In the genomic region with DNA sequence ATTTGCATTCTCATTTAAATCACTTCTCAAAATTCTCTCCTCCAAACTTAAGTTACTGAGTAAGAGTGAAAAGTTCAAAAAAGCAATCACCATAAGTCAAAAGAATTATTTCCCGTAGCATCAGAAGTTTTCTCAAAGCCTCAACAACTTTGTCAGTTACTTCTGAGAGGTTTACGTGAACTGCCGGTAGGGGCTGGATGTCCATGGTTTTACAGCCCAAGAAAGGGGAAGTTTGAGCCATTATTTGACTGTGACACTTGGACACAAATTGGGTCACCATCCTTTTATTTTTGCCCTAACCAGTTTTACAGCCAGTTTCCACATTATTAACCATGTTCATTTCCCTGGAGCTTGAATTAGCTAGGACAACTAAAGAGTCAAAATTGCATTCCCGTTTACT, we compare ENCODE assay signal across 23 cellular contexts. TPM values are rescaled to one million over a fixed set of nuclear protein-coding genes. Genes with fewer than 3 reads are reported as not detected.
A peak's percentile ranks its signal among the peaks of the same experiment; 100 is the strongest.
DNase-seq lines count a peak whose midpoint lies in the region; ATAC-seq, FAIRE-seq and TF ChIP-seq lines count a peak whose summit lies in the region.
"Had no signal": no experiment of that assay in that cellular context is flagged by ENCODE, and none has a peak within 500 bp of the region (broad histone marks: within the 10 kb centered on the region; RNA-seq: fewer than 3 reads in every experiment).

No MANE protein-coding gene starts in this region.

- intact Hi-C loops in K562 (cut with micrococcal nuclease) (no loop called here), right cardiac atrium (cut with DNase I) (no loop called here)

- H3K36me3 ChIP-seq in K562 (ENCODE audit: control insufficient read depth, insufficient read depth, low read length), result no peaks in the 10 kb centered on the region

- in situ Hi-C loops in KBM-7 (cut with MboI; ENCODE audit: low pct_unique_long_range_greater_than_20kb, low sequenced_read_pairs) (no loop called here), K562 (cut with MboI) (no loop called here)

- no peak for FAIRE-seq in K562 (lab: Jason Lieb, UNC)
- FAIRE-seq: GM12891, GM18507, RCC 7860 had no signal

- TF ChIP-seq POLR2A in K562 (conservative IDR thresholded peaks at IDR 0.05), result no peak

- POLR2A ChIA-PET in K562 (lab: Yijun Ruan, JAX), result no interaction called here

- H3K9me3 ChIP-seq in K562 (replicated peaks; ENCODE audit: control insufficient read depth, insufficient read depth, low read depth, low read length) (no peaks in the 10 kb centered on the region), right cardiac atrium (ENCODE audit: control insufficient read depth, low read length) (no peaks in the 10 kb centered on the region)

- H2AFZ ChIP-seq in K562 (ENCODE audit: low read depth, low read length), result no peak overlapping the region
- H2AFZ ChIP-seq: GM23338 had no signal

- ATAC-seq in K562 (peak; percentile 41; the same call in 1 of the 3 replicates), right cardiac atrium (no peak)
- ATAC-seq: GM23338, Right ventricle myocardium inferior, SK-N-SH treated with all-trans-retinoic acid at 6 μM for 48 hours, T-cell had no signal

- H3K9ac ChIP-seq in K562 (ENCODE audit: insufficient read depth in 1 of 2, low read depth in 2 of 2, low read length in 2 of 2), result no peak overlapping the region

- no TSS peak for BruUV-seq in K562 (replicated peaks; lab: Mats Ljungman, UMichigan)

- H3K79me2 ChIP-seq in K562 (ENCODE audit: control insufficient read depth, insufficient read depth, low read length), result no peaks in the 10 kb centered on the region

- H3K27ac ChIP-seq in C4-2B, result peak overlapping the region; percentile 26; the same call in 1 of the 2 replicates
- no peak overlapping the region for H3K27ac ChIP-seq in K562 (ENCODE audit: extremely low read depth, low read depth, low read length)
- no peak overlapping the region for H3K27ac ChIP-seq in right cardiac atrium (ENCODE audit: low read length)

- 3% methylated on average over 4 of the region's 4 CpGs for WGBS in K562 (ENCODE audit: insufficient coverage, low coverage, missing lambda C conversion rate)
- WGBS in right cardiac atrium, result 91% methylated on average over 4 of the region's 4 CpGs

- H3K4me3 ChIP-seq in K562 (no peak overlapping the region), right cardiac atrium (ENCODE audit: low read length) (no peak overlapping the region)
- H3K4me3 ChIP-seq: GM23338 had no signal

- CTCF ChIA-PET in K562 (lab: Yijun Ruan, JAX; ENCODE audit: low intra/inter-chr PET ratio), result no interaction called here

- TF ChIP-seq EP300 in K562 (IDR thresholded peaks at IDR 0.05; ENCODE audit: low read length), result no peak

- no peak for TF ChIP-seq RAD21 in K562 (CRISPR knock-in tag; conservative IDR thresholded peaks at IDR 0.05 in 1 of 2, IDR thresholded peaks at IDR 0.05 in 1 of 2)

- no peak overlapping the region for H3K4me2 ChIP-seq in K562 (ENCODE audit: insufficient read depth, low read length)
- H3K4me2 ChIP-seq: GM23338 had no signal

- TF ChIP-seq CTCF in C4-2B (conservative IDR thresholded peaks at IDR 0.05) (peak; percentile 49), K562 (IDR thresholded peaks at IDR 0.05 in 2 of 3, conservative IDR thresholded peaks at IDR 0.05 in 1 of 3; ENCODE audit: insufficient read depth in 2 of 3, low read depth in 1 of 3, low read length in 3 of 3) (no peak)

- H3K4me1 ChIP-seq in K562 (replicated peaks in 1 of 2; ENCODE audit: control insufficient read depth in 2 of 2, insufficient read depth in 2 of 2, low read length in 2 of 2) (no peaks in the 10 kb centered on the region), right cardiac atrium (ENCODE audit: control insufficient read depth, insufficient read depth, low read length) (no peaks in the 10 kb centered on the region)

- peak; percentile 7 for DNase-seq in KBM-7
- DNase-seq in NOMO-1 treated with DMSO at 0.1 percent for 48 hours (lab: John Stamatoyannopoulos, UW; ENCODE audit: unreplicated experiment), result peak; percentile 33
- peak in 1 of 4 experiments; percentile 4 for DNase-seq in K562 (ENCODE audit: extremely low read depth in 1 of 4, low spot score in 3 of 4)
- DNase-seq in activated gamma-delta T cell treated with Interleukin-2 at 50 U/mL for 16 hours, result no peak
- DNase-seq in right cardiac atrium, result no peak
- DNase-seq in T1000 (lab: John Stamatoyannopoulos, UW), result no peak
- DNase-seq: AML-193; CD4-positive, CD25-positive, alpha-beta regulatory T cell; COR-L47; GF-D8; HCEC 1CT; NCI-H1092; NCI-H1436 treated with DMSO at 0.1 percent for 48 hours; NCI-H2029; NCI-H524 treated with DMSO at 0.1 percent for 48 hours; T-cell had no signal

- no peaks in the 10 kb centered on the region; the same call in 1 of the 2 replicates for H4K20me1 ChIP-seq in K562 (replicated peaks; ENCODE audit: control insufficient read depth, insufficient read depth, low read length)

- peaks cover 0 to 8% of the 10 kb centered on the region in 2 experiments; a peak in 2 of 5 replicates for H3K27me3 ChIP-seq in K562 (ENCODE audit: control insufficient read depth in 2 of 2, insufficient read depth in 2 of 2, low read length in 2 of 2)
- H3K27me3 ChIP-seq in right cardiac atrium (ENCODE audit: control insufficient read depth, insufficient read depth), result peaks cover 3% of the 10 kb centered on the region

- no peaks in the 10 kb centered on the region for H3K9me1 ChIP-seq in K562 (ENCODE audit: control insufficient read depth, insufficient read depth, low read length)

TF ChIP-seq in K562, 482 proteins besides CTCF, POLR2A, EP300 and RAD21 (continues in another document):
- no peak for TF ChIP-seq KLF6 (CRISPR knock-in tag; IDR thresholded peaks at IDR 0.05; ENCODE audit: borderline replicate concordance)
- no peak for TF ChIP-seq CXXC5 (CRISPR knock-in tag; IDR thresholded peaks at IDR 0.05)
- TF ChIP-seq, protein P1, sequence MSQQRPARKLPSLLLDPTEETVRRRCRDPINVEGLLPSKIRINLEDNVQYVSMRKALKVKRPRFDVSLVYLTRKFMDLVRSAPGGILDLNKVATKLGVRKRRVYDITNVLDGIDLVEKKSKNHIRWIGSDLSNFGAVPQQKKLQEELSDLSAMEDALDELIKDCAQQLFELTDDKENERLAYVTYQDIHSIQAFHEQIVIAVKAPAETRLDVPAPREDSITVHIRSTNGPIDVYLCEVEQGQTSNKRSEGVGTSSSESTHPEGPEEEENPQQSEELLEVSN (IDR thresholded peaks at IDR 0.05; ENCODE audit: borderline replicate concordance in 1 of 2, extremely low read depth in 1 of 2, insufficient read depth in 1 of 2, insufficient read length in 1 of 2, low read depth in 1 of 2, low read length in 1 of 2, poor library complexity in 1 of 2, severe bottlenecking in 1 of 2), result no peak
- TF ChIP-seq MAFF (IDR thresholded peaks at IDR 0.05; ENCODE audit: low read length), result no peak
- no peak for TF ChIP-seq NFRKB (IDR thresholded peaks at IDR 0.05; ENCODE audit: low read depth)
- TF ChIP-seq SIX5 (IDR thresholded peaks at IDR 0.05; ENCODE audit: borderline replicate concordance in 1 of 2, insufficient read depth in 1 of 2, low read depth in 1 of 2, low read length in 2 of 2), result no peak
- TF ChIP-seq SMARCA4 (IDR thresholded peaks at IDR 0.05), result no peak
- TF ChIP-seq, protein P2, sequence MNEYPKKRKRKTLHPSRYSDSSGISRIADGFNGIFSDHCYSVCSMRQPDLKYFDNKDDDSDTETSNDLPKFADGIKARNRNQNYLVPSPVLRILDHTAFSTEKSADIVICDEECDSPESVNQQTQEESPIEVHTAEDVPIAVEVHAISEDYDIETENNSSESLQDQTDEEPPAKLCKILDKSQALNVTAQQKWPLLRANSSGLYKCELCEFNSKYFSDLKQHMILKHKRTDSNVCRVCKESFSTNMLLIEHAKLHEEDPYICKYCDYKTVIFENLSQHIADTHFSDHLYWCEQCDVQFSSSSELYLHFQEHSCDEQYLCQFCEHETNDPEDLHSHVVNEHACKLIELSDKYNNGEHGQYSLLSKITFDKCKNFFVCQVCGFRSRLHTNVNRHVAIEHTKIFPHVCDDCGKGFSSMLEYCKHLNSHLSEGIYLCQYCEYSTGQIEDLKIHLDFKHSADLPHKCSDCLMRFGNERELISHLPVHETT (CRISPR knock-in tag; conservative IDR thresholded peaks at IDR 0.05 in 1 of 2, IDR thresholded peaks at IDR 0.05 in 1 of 2), result no peak
- no peak for TF ChIP-seq NR2C1 (IDR thresholded peaks at IDR 0.05)
- no peak for TF ChIP-seq NR2C1 (tag; IDR thresholded peaks at IDR 0.05)
- no peak for TF ChIP-seq KLF16 (IDR thresholded peaks at IDR 0.05)
- TF ChIP-seq CBX3 (IDR thresholded peaks at IDR 0.05; ENCODE audit: borderline replicate concordance in 1 of 2, low read length in 2 of 2), result no peak
- TF ChIP-seq LEF1 (IDR thresholded peaks at IDR 0.05), result no peak

RNA-seq across cellular contexts. Expression of gene POU2AF3, which starts 7.5 kb away (rescaled TPM):
- total RNA-seq in K562 (2011; cell fraction: chromatin; rRNA removed; ENCODE audit: low replicate concordance), result not detected in 2 replicates
- not detected in 2 replicates for total RNA-seq in K562 (2011; cell fraction: nucleolus; rRNA removed)
- total RNA-seq in K562 (2011; cell fraction: nucleoplasm; rRNA removed), result not detected in 2 replicates
- not detected in 2 replicates for total RNA-seq in K562 (2014; rRNA removed)
- not detected in 2 replicates for total RNA-seq in K562 (2014; rRNA removed; fragmentation: Illumina TruSeq; extraction: Trizol)
- not detected in 2 replicates for total RNA-seq in K562 (2015; rRNA removed; fragmentation: Illumina TruSeq; extraction: Trizol)
- total RNA-seq in K562 (2021), result not detected in 2 replicates
- polyA plus RNA-seq in K562 (2011; rRNA removed), result not detected in 2 replicates
- not detected in 2 replicates for polyA plus RNA-seq in K562 (2011; cell fraction: cytosol; rRNA removed)
- polyA plus RNA-seq in K562 (2011; cell fraction: nucleus; rRNA removed), result not detected in 2 replicates
- not detected in 2 replicates for polyA plus RNA-seq in K562 (2012)
- not detected in 2 replicates for polyA plus RNA-seq in K562 (2014; fragmentation: Illumina TruSeq; extraction: Trizol)
- polyA plus RNA-seq in K562 (2014; fragmentation: Nextera tagmentation; extraction: Ambion mirVana), result not detected
- polyA plus RNA-seq in K562 (2014; rRNA removed), result not detected in 2 replicates
- not detected in 2 replicates for polyA minus RNA-seq in K562 (2011; rRNA and poly(A)+ RNA removed)
- not detected in 2 replicates for polyA minus RNA-seq in K562 (2011; cell fraction: cytosol; rRNA and poly(A)+ RNA removed)
- polyA minus RNA-seq in K562 (2011; cell fraction: nucleus; rRNA and poly(A)+ RNA removed), result not detected in 2 replicates
- under 1 TPM; 0.21 to 0.42 (median 0.38) TPM for total RNA-seq in right cardiac atrium
- 0.61 TPM for polyA plus RNA-seq in right cardiac atrium
- total RNA-seq: CD4-positive, CD25-positive, alpha-beta regulatory T cell; T-cell had no signal
- polyA plus RNA-seq: CD4-positive, CD25-positive, alpha-beta regulatory T cell had no signal

Comparison
In these comparisons a context has a peak if more than half of its experiments do, and no peak if none do; other contexts are left out.
1. DNase-seq: peak in KBM-7 (single experiment) and NOMO-1 treated with DMSO at 0.1 percent for 48 hours (single experiment); none in activated gamma-delta T cell treated with Interleukin-2 at 50 U/mL for 16 hours (single experiment), right cardiac atrium (0 of 3) and T1000 (single experiment).